In genomic region chr4:62243895-62244294, GRCh38 we compare ENCODE assay signal across 25 cellular contexts.
"Had no signal": no experiment of that assay in that cellular context is flagged by ENCODE, and none has a peak within 500 bp of the region (broad histone marks: within the 10 kb centered on the region; RNA-seq: fewer than 3 reads in every experiment).

No MANE protein-coding gene starts in this region.

- H3K36me3 ChIP-seq: adrenal gland, Peyer's patch had no signal

- H3K27me3 ChIP-seq: adrenal gland, Peyer's patch had no signal

- H3K4me3 Mint-ChIP-seq: activated CD8-positive, alpha-beta T cell treated with anti-CD3 and anti-CD28 coated beads, Interleukin-2, amount 10 ng/mL, durations not matched to agents 7 days and 5 days; activated naive CD8-positive, alpha-beta T cell treated with anti-CD3 and anti-CD28 coated beads, Interleukin-2, amount 10 ng/mL, durations not matched to agents 7 days and 5 days; T-helper 17 cell; WTC11 had no signal

- H3K27ac Mint-ChIP-seq: activated CD8-positive, alpha-beta T cell treated with anti-CD3 and anti-CD28 coated beads, Interleukin-2, amount 10 ng/mL, durations not matched to agents 7 days and 5 days; activated naive CD8-positive, alpha-beta T cell treated with anti-CD3 and anti-CD28 coated beads, Interleukin-2, amount 10 ng/mL, durations not matched to agents 7 days and 5 days; T-helper 17 cell; WTC11 had no signal

- ATAC-seq: activated CD8-positive, alpha-beta T cell treated with anti-CD3 and anti-CD28 coated beads, Interleukin-2, amount 10 ng/mL, durations not matched to agents 7 days and 5 days; T-helper 17 cell; WTC11 had no signal

- H3K4me1 Mint-ChIP-seq: activated naive CD8-positive, alpha-beta T cell treated with anti-CD3 and anti-CD28 coated beads, Interleukin-2, amount 10 ng/mL, durations not matched to agents 7 days and 5 days; T-helper 17 cell; WTC11 had no signal

- FAIRE-seq: bronchial epithelial cell had no signal

- DNase-seq: activated CD4-positive, alpha-beta T cell treated with anti-CD3 and anti-CD28 coated beads for 48 hours; activated CD4-positive, alpha-beta T cell treated with anti-CD3 and anti-CD28 coated beads, Interleukin-2, amount 50 U/mL, for 4 hours; activated CD4-positive, CD25-positive, alpha-beta regulatory T cell treated with anti-CD3 and anti-CD28 coated beads, Interleukin-2, amount 50 U/mL, for 72 hours; activated CD8-positive, alpha-beta memory T cell treated with anti-CD3 and anti-CD28 coated beads, Interleukin-2, amount 50 U/mL, for 48 hours; activated CD8-positive, alpha-beta T cell treated with anti-CD3 and anti-CD28 coated beads, Interleukin-2, amount 10 ng/mL, durations not matched to agents 7 days and 5 days; activated naive CD4-positive, alpha-beta T cell treated with anti-CD3 and anti-CD28 coated beads, Interleukin-2, amount 50 U/mL, for 16 hours; activated naive CD8-positive, alpha-beta T cell treated with anti-CD3 and anti-CD28 coated beads, Interleukin-2, amount 10 ng/mL, durations not matched to agents 7 days and 5 days; activated T-cell treated with anti-CD3 and anti-CD28 coated beads, Interleukin-2, amount 50 U/mL, for 1 hour; adrenal gland; aorta; central memory CD4-positive, alpha-beta T cell; MM.1S; NCI-H1105; NCI-H1436; NCI-H187 treated with DMSO at 0.1 percent for 48 hours; NCI-H2081 treated with DMSO at 0.1 percent for 48 hours; NCI-H2171 treated with DMSO at 0.1 percent for 48 hours; NCI-H226; NCI-H69; Peyer's patch; SHP77 treated with DMSO at 0.1 percent for 48 hours; T-helper 17 cell; T-helper 9 cell had no signal

- H3K27me3 Mint-ChIP-seq: activated naive CD8-positive, alpha-beta T cell treated with anti-CD3 and anti-CD28 coated beads, Interleukin-2, amount 10 ng/mL, durations not matched to agents 7 days and 5 days; T-helper 17 cell had no signal

- H3K4me3 ChIP-seq: adrenal gland, Peyer's patch had no signal

- H3K36me3 Mint-ChIP-seq: activated naive CD8-positive, alpha-beta T cell treated with anti-CD3 and anti-CD28 coated beads, Interleukin-2, amount 10 ng/mL, durations not matched to agents 7 days and 5 days; WTC11 had no signal

- H3K9me3 ChIP-seq: adrenal gland, Peyer's patch had no signal

- H3K4me1 ChIP-seq: adrenal gland, Peyer's patch had no signal

- H3K27ac ChIP-seq: adrenal gland, Peyer's patch had no signal
